19 cellular contexts compared by ENCODE assay signal in the genomic region with DNA sequence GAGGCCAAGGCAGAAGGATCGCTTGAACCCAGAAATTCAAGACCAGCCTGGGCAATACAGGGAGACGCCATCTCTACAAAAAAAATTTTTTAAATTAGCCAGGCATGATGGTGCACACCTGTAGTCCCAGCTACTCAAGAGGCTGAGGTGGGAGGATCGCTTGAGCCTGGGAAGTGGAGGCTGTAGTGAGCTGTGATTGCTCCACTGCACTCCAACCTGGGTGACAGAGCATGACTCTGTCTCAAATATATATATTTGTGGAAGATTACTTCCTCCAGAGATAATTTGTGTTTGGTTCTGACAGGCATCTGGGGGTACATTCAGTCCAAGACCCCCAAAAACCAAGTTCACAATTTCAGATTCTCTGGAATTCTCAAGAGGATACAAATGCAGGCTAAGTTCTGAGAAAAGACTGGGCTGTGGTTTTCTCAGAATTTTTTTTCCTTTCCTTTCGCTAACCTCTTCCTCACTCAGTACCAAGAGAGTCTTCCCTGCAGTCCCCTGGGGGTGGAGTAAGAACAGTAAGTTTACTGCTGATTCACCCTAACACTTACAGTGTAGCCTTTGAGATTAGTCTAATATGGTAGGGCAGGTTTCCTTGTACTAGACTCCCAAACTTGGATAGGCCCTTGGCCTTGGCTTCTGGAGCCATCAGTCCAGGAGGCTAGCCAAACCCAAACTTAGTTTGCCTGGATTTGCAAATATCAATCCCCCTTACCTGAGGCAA. TPM values are rescaled to one million over a fixed set of nuclear protein-coding genes. Genes with fewer than 3 reads are reported as not detected.
DNase-seq lines count a peak whose midpoint lies in the region; ATAC-seq and TF ChIP-seq lines count a peak whose summit lies in the region.
"Had no signal": no experiment of that assay in that cellular context is flagged by ENCODE, and none has a peak within 500 bp of the region (broad histone marks: within the 10 kb centered on the region; RNA-seq: fewer than 3 reads in every experiment).

No MANE protein-coding gene starts in this region.

- H3K27me3 ChIP-seq in CD8-positive, alpha-beta memory T cell (ENCODE audit: insufficient read depth, low read length, poor library complexity, severe bottlenecking), result no peaks in the 10 kb centered on the region
- H3K27me3 ChIP-seq in MM.1S (replicated peaks; ENCODE audit: insufficient read depth, low read length), result no peaks in the 10 kb centered on the region
- H3K27me3 ChIP-seq: gastroesophageal sphincter, Peyer's patch, stomach had no signal

- peaks cover 6 to 46% (median 23%) of the 10 kb centered on the region in 3 donors for H3K36me3 Mint-ChIP-seq in CD8-positive, alpha-beta memory T cell
- peaks cover 23% of the 10 kb centered on the region for H3K36me3 Mint-ChIP-seq in activated naive CD8-positive, alpha-beta T cell
- peaks cover 0 to 66% (median 26%) of the 10 kb centered on the region in 3 donors for H3K36me3 Mint-ChIP-seq in naive thymus-derived CD8-positive, alpha-beta T cell

- H3K27ac ChIP-seq in CD8-positive, alpha-beta memory T cell (ENCODE audit: low read depth, low read length), result peak overlapping the region; percentile 11
- no peak overlapping the region for H3K27ac ChIP-seq in MM.1S (ENCODE audit: low read length)
- H3K27ac ChIP-seq: gastroesophageal sphincter, Peyer's patch, stomach had no signal

- H3K9me2 ChIP-seq in MM.1S (replicated peaks; ENCODE audit: insufficient read depth, low read length), result no peaks in the 10 kb centered on the region

- H3K4me3 Mint-ChIP-seq in CD8-positive, alpha-beta memory T cell, result peak overlapping the region in 6 of 7 donors; percentile 6 to 65 (median 48)
- H3K4me3 Mint-ChIP-seq in activated naive CD8-positive, alpha-beta T cell, result peak overlapping the region; percentile 58
- H3K4me3 Mint-ChIP-seq in naive thymus-derived CD8-positive, alpha-beta T cell, result peak overlapping the region in 5 of 10 donors; percentile 3 to 73 (median 16)
- H3K4me3 Mint-ChIP-seq: H9 had no signal

- no peaks in the 10 kb centered on the region for H3K36me3 ChIP-seq in CD8-positive, alpha-beta memory T cell (ENCODE audit: insufficient read depth, low read length)
- no peaks in the 10 kb centered on the region for H3K36me3 ChIP-seq in MM.1S (replicated peaks; ENCODE audit: insufficient read depth, low read length)

- peak overlapping the region in 6 of 8 donors; percentile 52 to 80 (median 67) for H3K27ac Mint-ChIP-seq in CD8-positive, alpha-beta memory T cell
- H3K27ac Mint-ChIP-seq in activated naive CD8-positive, alpha-beta T cell, result peak overlapping the region; percentile 64
- peak overlapping the region in 7 of 10 donors; percentile 29 to 84 (median 68) for H3K27ac Mint-ChIP-seq in naive thymus-derived CD8-positive, alpha-beta T cell
- H3K27ac Mint-ChIP-seq: H9 had no signal

- no peaks in the 10 kb centered on the region for H3K79me2 ChIP-seq in MM.1S (ENCODE audit: low read length)

- no peak overlapping the region for H3K4me2 ChIP-seq in MM.1S (ENCODE audit: low read depth, low read length)

- no peak overlapping the region for H3K4me3 ChIP-seq in CD8-positive, alpha-beta memory T cell (ENCODE audit: low read length)
- H3K4me3 ChIP-seq in MM.1S (ENCODE audit: low read length), result no peak overlapping the region
- H3K4me3 ChIP-seq: gastroesophageal sphincter, Peyer's patch, stomach had no signal

- POLR2A ChIA-PET in CD8-positive, alpha-beta memory T cell (lab: Charles Lee), result interaction anchor here (0.6 kb wide), 1 partner anchor 166 kb away, joined by 6 read pairs; no protein-coding TSS in a partner anchor
- POLR2A ChIA-PET in naive thymus-derived CD8-positive, alpha-beta T cell (lab: Charles Lee), result no interaction called here

- ATAC-seq in naive thymus-derived CD8-positive, alpha-beta T cell, result peak in 1 of 2 donors; percentile 54
- ATAC-seq: gastroesophageal sphincter, left lobe of liver had no signal

- H3K9ac ChIP-seq in MM.1S (ENCODE audit: low read length), result no peak overlapping the region

- TF ChIP-seq CTCF in MM.1S (IDR thresholded peaks at IDR 0.05; ENCODE audit: low read length), result no peak

- H4K20me1 ChIP-seq in MM.1S (ENCODE audit: insufficient read depth, low read length), result no peaks in the 10 kb centered on the region

- CTCF ChIA-PET in CD8-positive, alpha-beta memory T cell (lab: Charles Lee), result interaction anchor here (1.4 to 1.6 kb wide), 2 partner anchors 22 to 77 kb away, joined by 3 read pairs; a partner anchor contains a TSS

- no peaks in the 10 kb centered on the region for H3K9me3 ChIP-seq in CD8-positive, alpha-beta memory T cell (ENCODE audit: low read length)
- no peaks in the 10 kb centered on the region for H3K9me3 ChIP-seq in MM.1S (replicated peaks; ENCODE audit: insufficient read depth, low read length)
- H3K9me3 ChIP-seq: gastroesophageal sphincter, Peyer's patch, stomach had no signal

- H3K9me3 Mint-ChIP-seq in CD8-positive, alpha-beta memory T cell, result no peaks in the 10 kb centered on the region
- no peaks in the 10 kb centered on the region for H3K9me3 Mint-ChIP-seq in activated naive CD8-positive, alpha-beta T cell (ENCODE audit: low read depth)
- no peaks in the 10 kb centered on the region for H3K9me3 Mint-ChIP-seq in naive thymus-derived CD8-positive, alpha-beta T cell
- H3K9me3 Mint-ChIP-seq: H9 had no signal

- peaks cover 17 to 20% (median 18%) of the 10 kb centered on the region in 3 donors for H3K4me1 Mint-ChIP-seq in CD8-positive, alpha-beta memory T cell
- H3K4me1 Mint-ChIP-seq in activated naive CD8-positive, alpha-beta T cell (ENCODE audit: low read depth), result peaks cover 16% of the 10 kb centered on the region
- peaks cover 13 to 24% (median 18%) of the 10 kb centered on the region in 4 donors for H3K4me1 Mint-ChIP-seq in naive thymus-derived CD8-positive, alpha-beta T cell
- H3K4me1 Mint-ChIP-seq: H9 had no signal

- no peak for DNase-seq in CD8-positive, alpha-beta memory T cell
- DNase-seq in MV-4-11 (lab: John Stamatoyannopoulos, UW), result peak; percentile 75
- DNase-seq in naive thymus-derived CD8-positive, alpha-beta T cell, result peak in 1 of 10 donors; percentile 18
- DNase-seq in NCI-H1105 (lab: John Stamatoyannopoulos, UW), result no peak
- no peak for DNase-seq in MM.1S
- DNase-seq in NCI-H526 treated with DMSO at 0.1 percent for 48 hours (lab: John Stamatoyannopoulos, UW), result no peak
- DNase-seq in NCI-H146 (lab: John Stamatoyannopoulos, UW), result no peak
- DNase-seq: activated gamma-delta T cell treated with Interleukin-2 at 50 U/mL for 16 hours; dermis blood vessel endothelial cell; H9; NCI-H2081 treated with DMSO at 0.1 percent for 48 hours; nucleus accumbens; stimulated activated CD4-positive, alpha-beta T cell treated with anti-CD3 and anti-CD28 coated beads, Interleukin-1b, Interleukin-23, amount 100 ng/mL, for 48 hours; stomach; T1000 had no signal

- H2AFZ ChIP-seq in MM.1S (ENCODE audit: low read length), result no peak overlapping the region

- H3K27me3 Mint-ChIP-seq in CD8-positive, alpha-beta memory T cell, result no peaks in the 10 kb centered on the region
- H3K27me3 Mint-ChIP-seq in activated naive CD8-positive, alpha-beta T cell, result no peaks in the 10 kb centered on the region
- no peaks in the 10 kb centered on the region for H3K27me3 Mint-ChIP-seq in naive thymus-derived CD8-positive, alpha-beta T cell

- H3F3A ChIP-seq in MM.1S (ENCODE audit: insufficient read depth, low read length), result no peaks in the 10 kb centered on the region

- peaks cover 14% of the 10 kb centered on the region for H3K4me1 ChIP-seq in CD8-positive, alpha-beta memory T cell (ENCODE audit: insufficient read depth, low read length)
- H3K4me1 ChIP-seq in MM.1S (ENCODE audit: low read length), result no peaks in the 10 kb centered on the region
- H3K4me1 ChIP-seq: gastroesophageal sphincter, Peyer's patch, stomach had no signal

RNA-seq across cellular contexts. Expression of a gene that starts 15.1 kb away (rescaled TPM):
- total RNA-seq in CD8-positive, alpha-beta memory T cell, result 10 to 100 TPM; 14.0 to 14.8 TPM
- 1.3 TPM for polyA plus RNA-seq in CD8-positive, alpha-beta memory T cell
- 10 to 100 TPM; 82.2 to 83.3 TPM for total RNA-seq in naive thymus-derived CD8-positive, alpha-beta T cell
- polyA plus RNA-seq in naive thymus-derived CD8-positive, alpha-beta T cell, result 1 to 10 TPM in 1 of 3 donors, under 1 TPM in 2; 0.55 to 1.2 (median 0.58) TPM

RNA-seq across cellular contexts. Expression of a gene that starts 24.1 kb away (rescaled TPM):
- total RNA-seq in CD8-positive, alpha-beta memory T cell, result 10 to 100 TPM; 73.6 to 76.4 TPM
- polyA plus RNA-seq in CD8-positive, alpha-beta memory T cell, result 217 TPM
- 100 to 1,000 TPM; 178 to 192 TPM for total RNA-seq in naive thymus-derived CD8-positive, alpha-beta T cell
- polyA plus RNA-seq in naive thymus-derived CD8-positive, alpha-beta T cell, result 100 to 1,000 TPM; 100 to 335 (median 249) TPM

RNA-seq across cellular contexts. Expression of a gene that starts 24.2 kb away (rescaled TPM):
- not detected for total RNA-seq in CD8-positive, alpha-beta memory T cell
- polyA plus RNA-seq in CD8-positive, alpha-beta memory T cell, result not detected
- total RNA-seq in naive thymus-derived CD8-positive, alpha-beta T cell, result under 1 TPM in 1 of 2 experiments, not detected in 1; 0.44 TPM
- polyA plus RNA-seq in naive thymus-derived CD8-positive, alpha-beta T cell, result not detected
- total RNA-seq: dermis blood vessel endothelial cell, H9, left lobe of liver, Peyer's patch, stomach had no signal
- polyA plus RNA-seq: stomach had no signal

RNA-seq across cellular contexts. Expression of a gene that starts 35.3 kb away (rescaled TPM):
- under 1 TPM; 0.58 to 0.74 TPM for total RNA-seq in CD8-positive, alpha-beta memory T cell
- 0.09 TPM for polyA plus RNA-seq in CD8-positive, alpha-beta memory T cell
- under 1 TPM; 0.38 to 0.49 TPM for total RNA-seq in naive thymus-derived CD8-positive, alpha-beta T cell
- polyA plus RNA-seq in naive thymus-derived CD8-positive, alpha-beta T cell, result not detected
- total RNA-seq: dermis blood vessel endothelial cell, gastroesophageal sphincter, H9, left lobe of liver, Peyer's patch, stomach had no signal
- polyA plus RNA-seq: stomach had no signal

RNA-seq across cellular contexts. Expression of a gene that starts 39.2 kb away (rescaled TPM):
- total RNA-seq in CD8-positive, alpha-beta memory T cell, result 100 to 1,000 TPM; 119 to 126 TPM
- 138 TPM for polyA plus RNA-seq in CD8-positive, alpha-beta memory T cell
- total RNA-seq in naive thymus-derived CD8-positive, alpha-beta T cell, result 100 to 1,000 TPM; 111 to 118 TPM
- 10 to 100 TPM; 18.8 to 59.2 (median 21.5) TPM for polyA plus RNA-seq in naive thymus-derived CD8-positive, alpha-beta T cell
- total RNA-seq: dermis blood vessel endothelial cell had no signal

Comparison
In these comparisons a context has a peak if more than half of its experiments do, and no peak if none do; other contexts are left out.
1. RNA of a gene that starts 15.1 kb away (total RNA-seq): 82.2 to 83.3 TPM in naive thymus-derived CD8-positive, alpha-beta T cell; 14.0 to 14.8 TPM in CD8-positive, alpha-beta memory T cell; every median in the first group is over 4 times any median in the second.
2. Peak in every context shown above with its lines, with median percentiles within 50 percentile points of each other: H3K27ac Mint-ChIP-seq.